In genomic region chr12:1590083-1590979, GRCh38 we compare ENCODE assay signal across 8 cellular contexts. TPM values are rescaled to one million over a fixed set of nuclear protein-coding genes. Genes with fewer than 3 reads are reported as not detected.
DNase-seq lines count a peak whose midpoint lies in the region; ATAC-seq and TF ChIP-seq lines count a peak whose summit lies in the region.

No MANE protein-coding gene starts in this region.

- DNase-seq in CD4-positive, CD25-positive, alpha-beta regulatory T cell: no peak
- DNase-seq in PC-9: peak in 1 of 2 experiments; percentile 8
- DNase-seq in naive thymus-derived CD8-positive, alpha-beta T cell: no peak
- DNase-seq in stimulated activated CD4-positive, alpha-beta T cell treated with anti-CD3 and anti-CD28 coated beads, Interleukin-12 subunit alpha, Interleukin-12 subunit beta, amount 100 ng/mL, for 4 hours: no peak
- no peak for DNase-seq in AML-193 (lab: John Stamatoyannopoulos, UW)

- H3K79me2 ChIP-seq in PC-9 (ENCODE audit: low read depth): peaks cover 57% of the 10 kb centered on the region

- H3K9me3 ChIP-seq in CD4-positive, CD25-positive, alpha-beta regulatory T cell (ENCODE audit: control insufficient read depth in 2 of 2, low read length in 2 of 2): no peaks in the 10 kb centered on the region
- H3K9me3 ChIP-seq in PC-9 (ENCODE audit: insufficient read depth, low read depth) (no peaks in the 10 kb centered on the region), esophagus (ENCODE audit: control insufficient read depth in 2 of 2, insufficient read depth in 1 of 2, low read depth in 1 of 2, low read length in 1 of 2) (no peaks in the 10 kb centered on the region)

- H3K36me3 ChIP-seq in CD4-positive, CD25-positive, alpha-beta regulatory T cell (ENCODE audit: control insufficient read depth, insufficient read depth, low read length): peaks cover 7% of the 10 kb centered on the region
- H3K36me3 ChIP-seq in PC-9 (ENCODE audit: low read depth) (no peaks in the 10 kb centered on the region), esophagus (ENCODE audit: control insufficient read depth in 2 of 2, insufficient read depth in 2 of 2, low read length in 1 of 2) (no peaks in the 10 kb centered on the region)

- TF ChIP-seq CTCF in PC-9 (conservative IDR thresholded peaks at IDR 0.05): no peak

- peak overlapping the region; percentile 90 for H3K4me2 ChIP-seq in PC-9

- no peaks in the 10 kb centered on the region for H3K27me3 ChIP-seq in CD4-positive, CD25-positive, alpha-beta regulatory T cell (ENCODE audit: control insufficient read depth, insufficient read depth, low read length)
- no peaks in the 10 kb centered on the region for H3K27me3 ChIP-seq in PC-9 (ENCODE audit: insufficient read depth, low read depth)
- H3K27me3 ChIP-seq in esophagus (ENCODE audit: control insufficient read depth in 1 of 2, insufficient read depth in 2 of 2, low read length in 2 of 2): no peaks in the 10 kb centered on the region

- peak overlapping the region; percentile 87 to 96 (median 95) for H3K4me3 Mint-ChIP-seq in CD4-positive, CD25-positive, alpha-beta regulatory T cell
- H3K4me3 Mint-ChIP-seq in naive thymus-derived CD8-positive, alpha-beta T cell: peak overlapping the region; percentile 75 to 97 (median 88)

- ATAC-seq in CD4-positive, CD25-positive, alpha-beta regulatory T cell (ENCODE audit: low read depth in 2 of 2): no peak
- ATAC-seq in naive thymus-derived CD8-positive, alpha-beta T cell: no peak
- ATAC-seq in HG03039 (IDR thresholded peaks at IDR 0.05; ENCODE audit: unreplicated experiment) (no peak), HG03025 (IDR thresholded peaks at IDR 0.05; ENCODE audit: low FRiP score, unreplicated experiment) (no peak)

- peak overlapping the region; percentile 90 for H3K4me3 ChIP-seq in CD4-positive, CD25-positive, alpha-beta regulatory T cell (ENCODE audit: low read depth, low read length)
- peak overlapping the region; percentile 89; the same call in 1 of the 2 replicates for H3K4me3 ChIP-seq in PC-9
- peak overlapping the region in 1 of 2 donors; percentile 33 for H3K4me3 ChIP-seq in esophagus (ENCODE audit: low read depth in 1 of 2, low read length in 2 of 2)

- 21 to 24% methylated on average over 12 of the region's 12 CpGs for whole genome bisulfite sequencing in esophagus, 2 donors

- peaks cover 63% of the 10 kb centered on the region for H3K4me1 ChIP-seq in CD4-positive, CD25-positive, alpha-beta regulatory T cell (ENCODE audit: control insufficient read depth, insufficient read depth, low read length, poor library complexity, severe bottlenecking)
- H3K4me1 ChIP-seq in PC-9 (replicated peaks; ENCODE audit: insufficient read depth) (peaks cover 47% of the 10 kb centered on the region), esophagus (ENCODE audit: control insufficient read depth in 2 of 2, insufficient read depth in 2 of 2, low read length in 1 of 2) (peaks cover 11 to 19% of the 10 kb centered on the region in 2 donors)

- POLR2A ChIA-PET in PC-9 (lab: Charles Lee; ENCODE audit: unreplicated experiment): interaction anchor here (0.6 kb wide), 1 partner anchor 16 kb away, joined by 3 read pairs; no protein-coding TSS in a partner anchor
- POLR2A ChIA-PET in naive thymus-derived CD8-positive, alpha-beta T cell (lab: Charles Lee): interaction anchor here (0.6 to 1.7 kb wide), 2 partner anchors 11 to 131 kb away, joined by 4 to 5 read pairs; no protein-coding TSS in a partner anchor

- peaks cover 25 to 63% (median 55%) of the 10 kb centered on the region in 4 donors for H3K4me1 Mint-ChIP-seq in CD4-positive, CD25-positive, alpha-beta regulatory T cell
- H3K4me1 Mint-ChIP-seq in naive thymus-derived CD8-positive, alpha-beta T cell: peaks cover 37 to 69% (median 64%) of the 10 kb centered on the region in 4 donors

- H3K9me2 ChIP-seq in PC-9 (ENCODE audit: insufficient read depth): no peaks in the 10 kb centered on the region

- peaks cover 12% of the 10 kb centered on the region for H3K36me3 Mint-ChIP-seq in CD4-positive, CD25-positive, alpha-beta regulatory T cell
- peaks cover 0 to 33% (median 0%) of the 10 kb centered on the region in 3 donors for H3K36me3 Mint-ChIP-seq in naive thymus-derived CD8-positive, alpha-beta T cell

- H3K9me3 Mint-ChIP-seq in CD4-positive, CD25-positive, alpha-beta regulatory T cell: peaks cover 0 to 2% (median 0%) of the 10 kb centered on the region in 7 donors
- H3K9me3 Mint-ChIP-seq in naive thymus-derived CD8-positive, alpha-beta T cell: no peaks in the 10 kb centered on the region

- peaks cover 28% of the 10 kb centered on the region for H3F3A ChIP-seq in PC-9 (ENCODE audit: insufficient read depth, low read depth)

- intact Hi-C loops in PC-9 (cut with micrococcal nuclease; ENCODE audit: unreplicated experiment): loop anchor here (5.0 kb wide), 2 partner anchors 838 to 1143 kb away; partner anchors contain the start of gene WNK1

- CTCF ChIA-PET in PC-9 (lab: Charles Lee): interaction anchor here (0.5 to 0.7 kb wide), 2 partner anchors 354 to 554 kb away, joined by 3 read pairs; no protein-coding TSS in a partner anchor

- BruUV-seq in PC-9 (replicated peaks; lab: Mats Ljungman, UMichigan): no TSS peak

- H2AFZ ChIP-seq in PC-9: no peak overlapping the region

- H3K27me3 Mint-ChIP-seq in CD4-positive, CD25-positive, alpha-beta regulatory T cell: no peaks in the 10 kb centered on the region
- no peaks in the 10 kb centered on the region for H3K27me3 Mint-ChIP-seq in naive thymus-derived CD8-positive, alpha-beta T cell

- H3K27ac Mint-ChIP-seq in CD4-positive, CD25-positive, alpha-beta regulatory T cell: peak overlapping the region; percentile 74 to 91 (median 80)
- peak overlapping the region; percentile 3 to 89 (median 79) for H3K27ac Mint-ChIP-seq in naive thymus-derived CD8-positive, alpha-beta T cell

- no peak overlapping the region for H3K27ac ChIP-seq in CD4-positive, CD25-positive, alpha-beta regulatory T cell (ENCODE audit: insufficient read depth, low read length, poor library complexity, severe bottlenecking)
- no peak overlapping the region for H3K27ac ChIP-seq in PC-9
- peak overlapping the region; percentile 58 to 78 for H3K27ac ChIP-seq in esophagus (ENCODE audit: low read depth in 2 of 2, low read length in 1 of 2)

- H4K20me1 ChIP-seq in PC-9 (ENCODE audit: insufficient read depth): peaks cover 49% of the 10 kb centered on the region

RNA-seq across cellular contexts. Expression of gene FBXL14, which starts 4.0 kb away (rescaled TPM):
- total RNA-seq in CD4-positive, CD25-positive, alpha-beta regulatory T cell: 26.0 TPM
- 10 to 100 TPM; 18.5 to 24.3 (median 23.7) TPM for polyA plus RNA-seq in CD4-positive, CD25-positive, alpha-beta regulatory T cell
- 16.3 and 21.1 TPM in 2 replicates for total RNA-seq in PC-9 (2021)
- polyA plus RNA-seq in esophagus: 1 to 10 TPM; 2.8 to 6.2 TPM
- total RNA-seq in naive thymus-derived CD8-positive, alpha-beta T cell: 10 to 100 TPM; 36.5 to 38.8 TPM
- polyA plus RNA-seq in naive thymus-derived CD8-positive, alpha-beta T cell: 10 to 100 TPM; 12.1 to 24.5 (median 16.6) TPM

RNA-seq across cellular contexts. Expression of gene WNT5B, which starts 38.7 kb away (rescaled TPM):
- not detected for total RNA-seq in CD4-positive, CD25-positive, alpha-beta regulatory T cell
- polyA plus RNA-seq in CD4-positive, CD25-positive, alpha-beta regulatory T cell: not detected
- total RNA-seq in PC-9 (2021): 33.1 and 50.2 TPM in 2 replicates
- 10 to 100 TPM; 10.1 to 13.9 TPM for polyA plus RNA-seq in esophagus
- total RNA-seq in naive thymus-derived CD8-positive, alpha-beta T cell: not detected
- polyA plus RNA-seq in naive thymus-derived CD8-positive, alpha-beta T cell: not detected

Comparison
In these comparisons a context has a peak if more than half of its experiments do, and no peak if none do; other contexts are left out.
1. H3K27ac ChIP-seq: peak in esophagus (2 of 2); none in CD4-positive, CD25-positive, alpha-beta regulatory T cell (single experiment) and PC-9 (single experiment).
2. RNA of gene WNT5B, which starts 38.7 kb away (total RNA-seq): 33.1 to 50.2 TPM in PC-9; not detected in naive thymus-derived CD8-positive, alpha-beta T cell and not detected in CD4-positive, CD25-positive, alpha-beta regulatory T cell (single experiment); every median in the first group is over 10 times any median in the second.